ENCODE assay signal across 8 cellular contexts in the genomic region with DNA sequence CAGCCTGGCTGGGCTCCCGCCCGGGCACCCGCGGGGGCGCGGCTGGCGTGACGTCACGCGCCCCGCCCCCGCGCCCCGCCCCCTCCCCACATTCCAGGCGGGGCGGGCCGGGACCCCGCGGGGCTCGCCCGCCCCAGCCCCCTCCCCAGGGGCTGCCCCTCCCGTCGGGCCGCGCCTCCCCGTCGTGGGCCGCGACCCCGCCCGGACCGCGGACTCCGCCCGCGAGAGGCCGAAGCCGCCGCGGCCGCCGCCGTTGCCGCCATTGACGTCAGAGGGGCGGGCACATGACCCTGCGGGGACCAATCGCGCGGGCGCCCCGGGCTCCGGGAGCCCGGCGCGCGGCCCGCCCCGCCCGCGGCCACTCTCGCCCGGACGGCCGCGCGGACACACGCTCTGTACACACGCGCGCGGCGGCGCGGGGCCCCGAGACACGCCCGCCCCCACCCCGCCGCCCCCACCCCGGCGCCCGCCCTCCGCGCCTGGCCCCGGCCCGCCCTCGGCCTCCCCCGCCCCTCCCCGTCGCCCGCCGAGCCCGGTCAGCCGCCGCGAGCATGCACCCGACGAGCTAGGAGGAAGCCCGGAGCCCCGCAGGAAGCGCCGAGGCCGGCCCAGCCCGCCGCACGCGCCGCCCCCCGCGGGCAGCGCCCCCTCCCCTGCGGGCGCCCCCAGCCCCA. TPM values are rescaled to one million over a fixed set of nuclear protein-coding genes. Genes with fewer than 3 reads are reported as not detected.
DNase-seq lines count a peak whose midpoint lies in the region; ATAC-seq, FAIRE-seq and TF ChIP-seq lines count a peak whose summit lies in the region.

Gene CMIP (plus strand): TSS at position 361 of the 674 bp plus-strand sequence.

- H4K20me1 ChIP-seq in keratinocyte (ENCODE audit: control insufficient read depth, extremely low read depth, insufficient read depth, low read length): peaks cover 11% of the 10 kb centered on the region

- no peak within 1 kb of the TSS for H2AFZ ChIP-seq in keratinocyte (ENCODE audit: control insufficient read depth, low read length)

- H3K9me3 ChIP-seq in keratinocyte (ENCODE audit: control insufficient read depth, low read depth, low read length): no peaks in the 10 kb centered on the region

- peak within 1 kb of the TSS; percentile 86 to 100 (median 99) for H3K4me3 ChIP-seq in keratinocyte (ENCODE audit: control insufficient read depth in 2 of 3, extremely low read depth in 1 of 3, insufficient read depth in 2 of 3, low read depth in 1 of 3, low read length in 3 of 3)

- H3K79me2 ChIP-seq in keratinocyte (ENCODE audit: control insufficient read depth, insufficient read depth, low read length): peaks cover 44% of the 10 kb centered on the region

- no peak for TF ChIP-seq CTCF in keratinocyte (optimal IDR thresholded peaks at IDR 0.05 in 1 of 3, IDR thresholded peaks at IDR 0.05 in 1 of 3, conservative IDR thresholded peaks at IDR 0.05 in 1 of 3; ENCODE audit: extremely low read depth in 1 of 3, insufficient read depth in 2 of 3, low read length in 3 of 3)

- no peaks in the 10 kb centered on the region for H3K9me1 ChIP-seq in keratinocyte (ENCODE audit: control insufficient read depth, extremely low read depth, insufficient read depth, low read length)

- H3K27ac ChIP-seq in keratinocyte (ENCODE audit: control insufficient read depth, insufficient read depth, low read length): peak within 1 kb of the TSS; percentile 96

- ATAC-seq in HG02763 (IDR thresholded peaks at IDR 0.05; ENCODE audit: unreplicated experiment): peak; percentile 87

- peaks cover 9% of the 10 kb centered on the region for H3K27me3 ChIP-seq in keratinocyte (ENCODE audit: control insufficient read depth, extremely low read depth, insufficient read depth, low read length)

- H3K9ac ChIP-seq in keratinocyte (ENCODE audit: control insufficient read depth, extremely low read depth, insufficient read depth, low read length): peak within 1 kb of the TSS; percentile 99

- H3K4me2 ChIP-seq in keratinocyte (ENCODE audit: control insufficient read depth, extremely low read depth, insufficient read depth, low read depth, low read length): peak within 1 kb of the TSS; percentile 100

- H3K36me3 ChIP-seq in keratinocyte (ENCODE audit: control insufficient read depth in 2 of 2, extremely low read depth in 1 of 2, insufficient read depth in 2 of 2, low read length in 2 of 2): peaks cover 0 to 6% of the 10 kb centered on the region in 2 experiments

- FAIRE-seq in keratinocyte (lab: Jason Lieb, UNC): no peak

- H3K4me1 ChIP-seq in keratinocyte (ENCODE audit: control insufficient read depth, extremely low read depth, insufficient read depth, low read length): peaks cover 37% of the 10 kb centered on the region

- DNase-seq in NCI-H2029 (lab: John Stamatoyannopoulos, UW) (peak; percentile 52), NCI-H2029 treated with DMSO at 0.1 percent for 48 hours (lab: John Stamatoyannopoulos, UW) (no peak), NCI-H2171 (lab: John Stamatoyannopoulos, UW) (peak; percentile 80), cerebellar cortex (ENCODE audit: low spot score) (peak; percentile 62), keratinocyte (ENCODE audit: low read depth, low spot score) (no peak)
- DNase-seq in activated CD4-positive, CD25-positive, alpha-beta regulatory T cell treated with anti-CD3 and anti-CD28 coated beads, Interleukin-2, amount 50 U/mL, for 72 hours: peak; percentile 84
- peak; percentile 53 to 65 for DNase-seq in stimulated activated CD4-positive, alpha-beta T cell treated with anti-CD3 and anti-CD28 coated beads, Interleukin-15, amount 100 ng/mL, for 1 hour (ENCODE audit: low read depth in 1 of 2, low spot score in 1 of 2)

- dilution Hi-C loops in keratinocyte (cut with MboI; ENCODE audit: extremely low pct_ligation_motif_present, low sequenced_read_pairs): no loop called here

RNA-seq across cellular contexts. Expression of gene CMIP, which starts in this region (rescaled TPM):
- polyA plus RNA-seq in keratinocyte: 4.6 to 18.7 TPM (median 5.0 TPM) in 3 replicates
- 20.1 TPM for polyA plus RNA-seq in keratinocyte (2011; ENCODE audit: low read depth)
- 12.3 and 20.2 TPM in 2 replicates for polyA plus RNA-seq in keratinocyte (2011; cell fraction: cytosol; rRNA removed)
- polyA plus RNA-seq in keratinocyte (2011; cell fraction: nucleus; rRNA removed): 27.0 and 37.4 TPM in 2 replicates
- polyA plus RNA-seq in keratinocyte (2012; ENCODE audit: low replicate concordance): 41.8 and 43.5 TPM in 2 replicates
- 22.9 to 114 TPM (median 29.7 TPM) in 3 replicates for polyA minus RNA-seq in keratinocyte
- 28.2 TPM for polyA minus RNA-seq in keratinocyte (2011; cell fraction: cytosol; rRNA and poly(A)+ RNA removed)
- polyA minus RNA-seq in keratinocyte (2011; cell fraction: nucleus; rRNA and poly(A)+ RNA removed): 33.2 and 59.6 TPM in 2 replicates

Comparison
In these comparisons a context has a peak if more than half of its experiments do, and no peak if none do; other contexts are left out.
1. DNase-seq: peak in NCI-H2029 (single experiment), NCI-H2171 (single experiment), activated CD4-positive, CD25-positive, alpha-beta regulatory T cell treated with anti-CD3 and anti-CD28 coated beads, Interleukin-2, amount 50 U/mL, for 72 hours (single experiment), cerebellar cortex (single experiment) and stimulated activated CD4-positive, alpha-beta T cell treated with anti-CD3 and anti-CD28 coated beads, Interleukin-15, amount 100 ng/mL, for 1 hour (2 of 2); none in NCI-H2029 treated with DMSO at 0.1 percent for 48 hours (single experiment) and keratinocyte (single experiment).